20 cellular contexts compared by ENCODE assay signal in the genomic region with DNA sequence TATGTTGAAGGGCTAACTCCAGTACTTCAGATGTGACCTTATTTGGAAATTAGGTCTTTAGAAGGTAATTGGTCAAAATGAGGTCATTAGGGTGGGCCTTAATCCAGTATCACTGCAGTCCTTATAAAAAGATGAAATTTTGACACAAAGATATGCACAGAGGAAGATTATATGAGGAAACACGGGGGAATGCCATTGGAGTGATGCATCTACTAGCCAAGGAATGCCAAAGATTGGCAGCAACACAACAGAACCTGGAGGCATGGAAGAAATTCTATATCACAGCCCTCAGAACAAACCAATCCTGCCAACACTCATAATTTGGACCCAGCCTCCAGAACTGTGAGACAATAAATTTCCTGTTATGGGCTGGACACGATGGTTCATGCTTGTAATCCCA. TPM values are rescaled to one million over a fixed set of nuclear protein-coding genes. Genes with fewer than 3 reads are reported as not detected.
A peak's percentile ranks its signal among the peaks of the same experiment; 100 is the strongest.
DNase-seq lines count a peak whose midpoint lies in the region; ATAC-seq, FAIRE-seq and TF ChIP-seq lines count a peak whose summit lies in the region.
"Had no signal": no experiment of that assay in that cellular context is flagged by ENCODE, and none has a peak within 500 bp of the region (broad histone marks: within the 10 kb centered on the region; RNA-seq: fewer than 3 reads in every experiment).

No MANE protein-coding gene starts in this region.

- no peak overlapping the region for H2BK12ac ChIP-seq in mesenchymal stem cell (ENCODE audit: low read length in 2 of 2)

- H2BK120ac ChIP-seq in mesenchymal stem cell (ENCODE audit: low read depth, low read length), result no peak overlapping the region

- H3K4me1 ChIP-seq in mesenchymal stem cell (ENCODE audit: control insufficient read depth, insufficient read depth, low read depth, low read length), result no peaks in the 10 kb centered on the region
- H3K4me1 ChIP-seq: lower lobe of right lung, upper lobe of right lung had no signal

- no peak overlapping the region for H2BK5ac ChIP-seq in mesenchymal stem cell (ENCODE audit: low read depth, low read length, poor library complexity, severe bottlenecking)

- H3K4me1 Mint-ChIP-seq in stimulated activated memory B cell treated with anti-CD40 and anti-IgM and Interleukin-4, amounts not matched to agents 10 μg/mL and 1 μg/mL and 100 μg/mL, for 72 hours, result peaks cover 19% of the 10 kb centered on the region
- peaks cover 19% of the 10 kb centered on the region for H3K4me1 Mint-ChIP-seq in activated T-cell treated with anti-CD3 and anti-CD28 coated beads, Interleukin-2, amount 50 U/mL, for 72 hours (ENCODE audit: low read depth)

- no peak overlapping the region for H4K8ac ChIP-seq in mesenchymal stem cell (ENCODE audit: low read length)

- H3K27me3 Mint-ChIP-seq in stimulated activated memory B cell treated with anti-CD40 and anti-IgM and Interleukin-4, amounts not matched to agents 10 μg/mL and 1 μg/mL and 100 μg/mL, for 72 hours, result no peaks in the 10 kb centered on the region
- H3K27me3 Mint-ChIP-seq in activated T-cell treated with anti-CD3 and anti-CD28 coated beads, Interleukin-2, amount 50 U/mL, for 72 hours (ENCODE audit: low read depth), result peaks cover 13% of the 10 kb centered on the region
- H3K27me3 Mint-ChIP-seq: activated CD8-positive, alpha-beta memory T cell treated with anti-CD3 and anti-CD28 coated beads, Interleukin-2, amount 10 ng/mL, durations not matched to agents 7 days and 5 days had no signal

- H4K91ac ChIP-seq in mesenchymal stem cell (ENCODE audit: low read length), result no peak overlapping the region

- WGBS in mesenchymal stem cell, result 89% methylated on average over 2 of the region's 2 CpGs

- peak overlapping the region; percentile 32 for H3K27ac ChIP-seq in mesenchymal stem cell (ENCODE audit: low read length, poor library complexity, severe bottlenecking)
- H3K27ac ChIP-seq: adrenal gland, lower lobe of right lung, upper lobe of right lung had no signal

- H3K9me3 ChIP-seq in MG63 (no peaks in the 10 kb centered on the region), mesenchymal stem cell (ENCODE audit: control insufficient read depth, low read length) (no peaks in the 10 kb centered on the region)
- H3K9me3 ChIP-seq: adrenal gland, lower lobe of right lung, upper lobe of right lung had no signal

- no peak for TF ChIP-seq CTCF in choroid plexus epithelial cell (conservative IDR thresholded peaks at IDR 0.05; ENCODE audit: low read depth, low read length)

- DNase-seq in ELR (ENCODE audit: low read depth) (peak; percentile 28), MG63 (peak; percentile 81), choroid plexus epithelial cell (ENCODE audit: low read depth) (peak; percentile 42), mesenchymal stem cell (no peak), frontal cortex (ENCODE audit: low spot score in 2 of 2) (no peak)
- DNase-seq in central memory CD4-positive, alpha-beta T cell, result no peak
- no peak for DNase-seq in activated T-cell treated with anti-CD3 and anti-CD28 coated beads, Interleukin-2, amount 50 U/mL, for 72 hours
- DNase-seq: activated CD4-positive, alpha-beta T cell treated with anti-CD3 and anti-CD28 coated beads for 1 hour; activated CD8-positive, alpha-beta memory T cell treated with anti-CD3 and anti-CD28 coated beads, Interleukin-2, amount 10 ng/mL, durations not matched to agents 7 days and 5 days; adrenal gland; immature natural killer cell; lower lobe of right lung; NCI-H146; NCI-H82; right cardiac atrium; stimulated activated naive CD8-positive, alpha-beta T cell treated with anti-CD3 and anti-CD28 coated beads, Interleukin-15, Interleukin-2, amounts not matched to agents 100 U/mL and 50 U/mL, for 24 hours; upper lobe of right lung had no signal

- ATAC-seq in stimulated activated memory B cell treated with anti-CD40 and anti-IgM and Interleukin-4, amounts not matched to agents 10 μg/mL and 1 μg/mL and 100 μg/mL, for 72 hours, result no peak
- no peak for ATAC-seq in activated T-cell treated with anti-CD3 and anti-CD28 coated beads, Interleukin-2, amount 50 U/mL, for 72 hours (replicated peaks in 1 of 2)
- ATAC-seq: activated CD8-positive, alpha-beta memory T cell treated with anti-CD3 and anti-CD28 coated beads, Interleukin-2, amount 10 ng/mL, durations not matched to agents 7 days and 5 days; lower lobe of right lung; right cardiac atrium; SK-N-SH treated with all-trans-retinoic acid at 6 μM for 48 hours; stimulated activated naive CD8-positive, alpha-beta T cell treated with anti-CD3 and anti-CD28 coated beads, Interleukin-15, Interleukin-2, amounts not matched to agents 100 U/mL and 50 U/mL, for 24 hours; upper lobe of right lung had no signal

- H3K4me2 ChIP-seq in mesenchymal stem cell (ENCODE audit: low read length, poor library complexity, severe bottlenecking), result no peak overlapping the region

- no peak overlapping the region for H2BK15ac ChIP-seq in mesenchymal stem cell (ENCODE audit: low read depth, poor library complexity, severe bottlenecking)

- H3K9me3 Mint-ChIP-seq in stimulated activated memory B cell treated with anti-CD40 and anti-IgM and Interleukin-4, amounts not matched to agents 10 μg/mL and 1 μg/mL and 100 μg/mL, for 72 hours, result peaks cover 2% of the 10 kb centered on the region
- peaks cover 3 to 7% of the 10 kb centered on the region in 2 donors for H3K9me3 Mint-ChIP-seq in activated T-cell treated with anti-CD3 and anti-CD28 coated beads, Interleukin-2, amount 50 U/mL, for 72 hours

- H3K18ac ChIP-seq in mesenchymal stem cell (ENCODE audit: low read depth in 1 of 2, low read length in 2 of 2), result no peak overlapping the region

- no peak overlapping the region for H3K4me3 Mint-ChIP-seq in stimulated activated memory B cell treated with anti-CD40 and anti-IgM and Interleukin-4, amounts not matched to agents 10 μg/mL and 1 μg/mL and 100 μg/mL, for 72 hours
- no peak overlapping the region for H3K4me3 Mint-ChIP-seq in activated T-cell treated with anti-CD3 and anti-CD28 coated beads, Interleukin-2, amount 50 U/mL, for 72 hours
- H3K4me3 Mint-ChIP-seq: activated CD8-positive, alpha-beta memory T cell treated with anti-CD3 and anti-CD28 coated beads, Interleukin-2, amount 10 ng/mL, durations not matched to agents 7 days and 5 days; immature natural killer cell had no signal

- no peak overlapping the region for H2AK5ac ChIP-seq in mesenchymal stem cell (ENCODE audit: low read length, severe bottlenecking)

- no peak overlapping the region for H3K9ac ChIP-seq in mesenchymal stem cell (ENCODE audit: low read length)

- H3K14ac ChIP-seq in mesenchymal stem cell (ENCODE audit: low read length in 2 of 2), result no peak overlapping the region

- no peak overlapping the region for H3K4me3 ChIP-seq in MG63
- no peak overlapping the region for H3K4me3 ChIP-seq in choroid plexus epithelial cell (ENCODE audit: low read depth, low read length)
- H3K4me3 ChIP-seq in mesenchymal stem cell (ENCODE audit: insufficient read depth in 1 of 2, low read depth in 1 of 2, low read length in 2 of 2), result no peak overlapping the region
- H3K4me3 ChIP-seq: adrenal gland, lower lobe of right lung, upper lobe of right lung had no signal

- H3K4ac ChIP-seq in mesenchymal stem cell (ENCODE audit: low read depth in 1 of 2, low read length in 2 of 2), result no peak overlapping the region

- H2AFZ ChIP-seq in mesenchymal stem cell (ENCODE audit: low read depth, low read length), result no peak overlapping the region

- H3K36me3 Mint-ChIP-seq in stimulated activated memory B cell treated with anti-CD40 and anti-IgM and Interleukin-4, amounts not matched to agents 10 μg/mL and 1 μg/mL and 100 μg/mL, for 72 hours, result peaks cover 23% of the 10 kb centered on the region
- peaks cover 5 to 11% of the 10 kb centered on the region in 2 donors for H3K36me3 Mint-ChIP-seq in activated T-cell treated with anti-CD3 and anti-CD28 coated beads, Interleukin-2, amount 50 U/mL, for 72 hours (ENCODE audit: insufficient read depth in 2 of 2)
- H3K36me3 Mint-ChIP-seq: immature natural killer cell had no signal

- no peaks in the 10 kb centered on the region for H3K27me3 ChIP-seq in MG63
- no peaks in the 10 kb centered on the region for H3K27me3 ChIP-seq in mesenchymal stem cell (ENCODE audit: control insufficient read depth in 1 of 2, insufficient read depth in 1 of 2, low read length in 2 of 2)
- H3K27me3 ChIP-seq: adrenal gland, upper lobe of right lung had no signal

- H3K23ac ChIP-seq in mesenchymal stem cell (ENCODE audit: low read length in 2 of 2), result no peak overlapping the region

- no peak for FAIRE-seq in frontal cortex (lab: Jason Lieb, UNC)
- FAIRE-seq: endometrium had no signal

- no peak overlapping the region for H3K27ac Mint-ChIP-seq in stimulated activated memory B cell treated with anti-CD40 and anti-IgM and Interleukin-4, amounts not matched to agents 10 μg/mL and 1 μg/mL and 100 μg/mL, for 72 hours
- no peak overlapping the region for H3K27ac Mint-ChIP-seq in activated T-cell treated with anti-CD3 and anti-CD28 coated beads, Interleukin-2, amount 50 U/mL, for 72 hours
- H3K27ac Mint-ChIP-seq: activated CD8-positive, alpha-beta memory T cell treated with anti-CD3 and anti-CD28 coated beads, Interleukin-2, amount 10 ng/mL, durations not matched to agents 7 days and 5 days; immature natural killer cell had no signal

- peaks cover 3% of the 10 kb centered on the region for H3K79me1 ChIP-seq in mesenchymal stem cell (replicated peaks; ENCODE audit: low read length, poor library complexity, severe bottlenecking)

- H3K36me3 ChIP-seq in MG63, result peaks cover 3% of the 10 kb centered on the region
- H3K36me3 ChIP-seq in mesenchymal stem cell (ENCODE audit: control insufficient read depth in 1 of 2, insufficient read depth in 2 of 2, low read depth in 1 of 2, low read length in 2 of 2), result no peaks in the 10 kb centered on the region
- H3K36me3 ChIP-seq: adrenal gland, lower lobe of right lung, upper lobe of right lung had no signal

RNA-seq across cellular contexts. Expression of a gene that starts 17.6 kb away (rescaled TPM):
- total RNA-seq in MG63 (2014; rRNA removed; shearing (Covaris generic); ENCODE audit: low replicate concordance), result 0.72 and 1.7 TPM in 2 replicates
- 1.0 TPM for polyA plus RNA-seq in mesenchymal stem cell (2013, experiment 1 of 2)
- 0.78 TPM for polyA plus RNA-seq in mesenchymal stem cell (2013, experiment 2 of 2)
- 1.6 TPM for total RNA-seq in frontal cortex
- total RNA-seq in activated T-cell treated with anti-CD3 and anti-CD28 coated beads, Interleukin-2, amount 50 U/mL, for 72 hours, result 1 to 10 TPM; 1.2 to 1.8 TPM

Comparison
In these comparisons a context has a peak if more than half of its experiments do, and no peak if none do; other contexts are left out.
1. DNase-seq: peak in ELR (single experiment), MG63 (single experiment) and choroid plexus epithelial cell (single experiment); none in mesenchymal stem cell (single experiment), central memory CD4-positive, alpha-beta T cell (single experiment), frontal cortex (0 of 2) and activated T-cell treated with anti-CD3 and anti-CD28 coated beads, Interleukin-2, amount 50 U/mL, for 72 hours (0 of 2).